ENCODE assay signal across 17 cellular contexts in genomic region chr11:32003335-32003734, GRCh38.
A peak's percentile ranks its signal among the peaks of the same experiment; 100 is the strongest.
DNase-seq lines count a peak whose midpoint lies in the region; TF ChIP-seq lines count a peak whose summit lies in the region.
"Had no signal": no experiment of that assay in that cellular context is flagged by ENCODE, and none has a peak within 500 bp of the region (broad histone marks: within the 10 kb centered on the region; RNA-seq: fewer than 3 reads in every experiment).

No MANE protein-coding gene starts in this region.

- H3K27ac Mint-ChIP-seq in glutamatergic neuron (ENCODE audit: unreplicated experiment) = no peak overlapping the region
- H3K27ac Mint-ChIP-seq: B cell; CD8-positive, alpha-beta T cell; IgD-negative memory B cell had no signal

- intact Hi-C loops in posterior cingulate gyrus (cut with DNase I) = no loop called here

- H3K36me3 ChIP-seq in neuronal stem cell (replicated peaks in 1 of 2; ENCODE audit: control insufficient read depth in 2 of 2, insufficient read depth in 2 of 2, low read length in 2 of 2) = no peaks in the 10 kb centered on the region
- H3K36me3 ChIP-seq: BLaER1 treated with 17β-estradiol and CSF1 and Interleukin-3, amounts not matched to agents 10 nM and 100 nM; HAP-1 had no signal

- no peaks in the 10 kb centered on the region for H3K27me3 Mint-ChIP-seq in glutamatergic neuron (ENCODE audit: unreplicated experiment)

- H3K23ac ChIP-seq in neuronal stem cell (ENCODE audit: low read depth, low read length, poor library complexity) = peak overlapping the region; percentile 56

- H3K9me3 Mint-ChIP-seq in glutamatergic neuron (ENCODE audit: unreplicated experiment) = no peaks in the 10 kb centered on the region
- H3K9me3 Mint-ChIP-seq: CD8-positive, alpha-beta T cell; IgD-negative memory B cell had no signal

- no peak for TF ChIP-seq CTCF in glutamatergic neuron (IDR thresholded peaks at IDR 0.05; ENCODE audit: partially characterized antibody, unreplicated experiment)

- H3K79me1 ChIP-seq in neuronal stem cell (ENCODE audit: low read depth, low read length) = no peaks in the 10 kb centered on the region

- no peak overlapping the region for H3K4ac ChIP-seq in neuronal stem cell (ENCODE audit: low read length)

- no peak overlapping the region for H2BK12ac ChIP-seq in neuronal stem cell (ENCODE audit: low read length)

- peaks cover 0 to 8% of the 10 kb centered on the region in 2 donors for H3K4me1 ChIP-seq in neuronal stem cell (ENCODE audit: control insufficient read depth in 2 of 2, insufficient read depth in 1 of 2, low read depth in 1 of 2, low read length in 2 of 2)
- H3K4me1 ChIP-seq: HAP-1 had no signal

- WGBS in neuronal stem cell (ENCODE audit: extremely low coverage in 2 of 2, insufficient read length in 2 of 2, insufficient replicate concordance in 1 of 2), 2 donors = no CpG with 5 or more reads among the region's 9 CpGs

- H2BK15ac ChIP-seq in neuronal stem cell (ENCODE audit: low read length) = no peak overlapping the region

- peak overlapping the region in 1 of 2 donors; percentile 50 for H3K4me3 ChIP-seq in neuronal stem cell (ENCODE audit: low read length in 2 of 2)
- H3K4me3 ChIP-seq: BLaER1 treated with 17β-estradiol and CSF1 and Interleukin-3, amounts not matched to agents 10 nM and 100 nM; GM23248; HAP-1 had no signal

- no peaks in the 10 kb centered on the region for H3K36me3 Mint-ChIP-seq in glutamatergic neuron (ENCODE audit: unreplicated experiment)
- H3K36me3 Mint-ChIP-seq: CD8-positive, alpha-beta T cell; IgD-negative memory B cell had no signal

- H2AFZ ChIP-seq in neuronal stem cell (ENCODE audit: low read length) = no peak overlapping the region
- H2AFZ ChIP-seq: GM23248 had no signal

- no peak overlapping the region for H3K9ac ChIP-seq in neuronal stem cell (ENCODE audit: low read depth, low read length, poor library complexity)
- H3K9ac ChIP-seq: BLaER1 treated with 17β-estradiol and CSF1 and Interleukin-3, amounts not matched to agents 10 nM and 100 nM; GM23248 had no signal

- H3K27ac ChIP-seq in neuronal stem cell (replicated peaks; ENCODE audit: low read length) = no peak overlapping the region
- H3K27ac ChIP-seq: 22Rv1; BLaER1 treated with 17β-estradiol and CSF1 and Interleukin-3, amounts not matched to agents 10 nM and 100 nM; GM23248 had no signal

- peak; percentile 21 for DNase-seq in NCI-H1436 (lab: John Stamatoyannopoulos, UW)
- no peak for DNase-seq in NCI-H1436 treated with DMSO at 0.1 percent for 48 hours (lab: John Stamatoyannopoulos, UW)
- DNase-seq in NCI-H2171 (lab: John Stamatoyannopoulos, UW) = peak; percentile 9
- DNase-seq in glutamatergic neuron = peak; percentile 31
- no peak for DNase-seq in neuronal stem cell (ENCODE audit: low spot score)
- DNase-seq in posterior cingulate gyrus = no peak
- no peak for DNase-seq in stimulated activated CD4-positive, alpha-beta T cell treated with anti-CD3 and anti-CD28 coated beads, Interleukin-15, amount 100 ng/mL, for 24 hours
- DNase-seq in NCI-H146 (lab: John Stamatoyannopoulos, UW) = no peak
- DNase-seq: CD8-positive, alpha-beta T cell; DMS79 treated with DMSO at 0.1 percent for 48 hours; GF-D8; GM23248 had no signal

- H2BK120ac ChIP-seq in neuronal stem cell (ENCODE audit: low read depth, low read length) = no peak overlapping the region

- no peak overlapping the region for H2AK5ac ChIP-seq in neuronal stem cell (ENCODE audit: low read depth, low read length)

- no peak overlapping the region for H3K14ac ChIP-seq in neuronal stem cell (ENCODE audit: low read length)

- no peak overlapping the region for H2BK5ac ChIP-seq in neuronal stem cell (ENCODE audit: low read length)

- no peak overlapping the region for H4K91ac ChIP-seq in neuronal stem cell (ENCODE audit: low read depth, low read length, poor library complexity)

- no peak overlapping the region for H4K8ac ChIP-seq in neuronal stem cell (ENCODE audit: low read depth, low read length)

- peaks cover 29% of the 10 kb centered on the region for H3K4me1 Mint-ChIP-seq in glutamatergic neuron (ENCODE audit: low read depth, unreplicated experiment)
- H3K4me1 Mint-ChIP-seq: B cell had no signal

- no peaks in the 10 kb centered on the region for H3K9me3 ChIP-seq in neuronal stem cell (replicated peaks in 1 of 2; ENCODE audit: control insufficient read depth in 2 of 2, insufficient read depth in 1 of 2, low read depth in 1 of 2, low read length in 2 of 2)
- H3K9me3 ChIP-seq: BLaER1 treated with 17β-estradiol and CSF1 and Interleukin-3, amounts not matched to agents 10 nM and 100 nM; HAP-1 had no signal

- H3K4me3 Mint-ChIP-seq in glutamatergic neuron (ENCODE audit: unreplicated experiment) = no peak overlapping the region
- H3K4me3 Mint-ChIP-seq: B cell; CD8-positive, alpha-beta T cell; IgD-negative memory B cell had no signal

- no peak overlapping the region for H3K18ac ChIP-seq in neuronal stem cell (ENCODE audit: low read length)

- H3K27me3 ChIP-seq in neuronal stem cell (ENCODE audit: control insufficient read depth in 3 of 3, insufficient read depth in 3 of 3, low read depth in 1 of 3, low read length in 3 of 3) = peaks cover 0 to 7% (median 0%) of the 10 kb centered on the region in 3 experiments
- H3K27me3 ChIP-seq: BLaER1 treated with 17β-estradiol and CSF1 and Interleukin-3, amounts not matched to agents 10 nM and 100 nM had no signal

- H3K4me2 ChIP-seq in neuronal stem cell (ENCODE audit: insufficient read depth, low read length, poor library complexity, severe bottlenecking) = no peak overlapping the region
- H3K4me2 ChIP-seq: BLaER1 treated with 17β-estradiol and CSF1 and Interleukin-3, amounts not matched to agents 10 nM and 100 nM had no signal

Comparison
In these comparisons a context has a peak if more than half of its experiments do, and no peak if none do; other contexts are left out.
1. DNase-seq: peak in NCI-H1436 (single experiment), NCI-H2171 (single experiment) and glutamatergic neuron (single experiment); none in NCI-H1436 treated with DMSO at 0.1 percent for 48 hours (single experiment), neuronal stem cell (single experiment), posterior cingulate gyrus (0 of 10), stimulated activated CD4-positive, alpha-beta T cell treated with anti-CD3 and anti-CD28 coated beads, Interleukin-15, amount 100 ng/mL, for 24 hours (single experiment) and NCI-H146 (single experiment).